8 cellular contexts compared by ENCODE assay signal in the genomic region with DNA sequence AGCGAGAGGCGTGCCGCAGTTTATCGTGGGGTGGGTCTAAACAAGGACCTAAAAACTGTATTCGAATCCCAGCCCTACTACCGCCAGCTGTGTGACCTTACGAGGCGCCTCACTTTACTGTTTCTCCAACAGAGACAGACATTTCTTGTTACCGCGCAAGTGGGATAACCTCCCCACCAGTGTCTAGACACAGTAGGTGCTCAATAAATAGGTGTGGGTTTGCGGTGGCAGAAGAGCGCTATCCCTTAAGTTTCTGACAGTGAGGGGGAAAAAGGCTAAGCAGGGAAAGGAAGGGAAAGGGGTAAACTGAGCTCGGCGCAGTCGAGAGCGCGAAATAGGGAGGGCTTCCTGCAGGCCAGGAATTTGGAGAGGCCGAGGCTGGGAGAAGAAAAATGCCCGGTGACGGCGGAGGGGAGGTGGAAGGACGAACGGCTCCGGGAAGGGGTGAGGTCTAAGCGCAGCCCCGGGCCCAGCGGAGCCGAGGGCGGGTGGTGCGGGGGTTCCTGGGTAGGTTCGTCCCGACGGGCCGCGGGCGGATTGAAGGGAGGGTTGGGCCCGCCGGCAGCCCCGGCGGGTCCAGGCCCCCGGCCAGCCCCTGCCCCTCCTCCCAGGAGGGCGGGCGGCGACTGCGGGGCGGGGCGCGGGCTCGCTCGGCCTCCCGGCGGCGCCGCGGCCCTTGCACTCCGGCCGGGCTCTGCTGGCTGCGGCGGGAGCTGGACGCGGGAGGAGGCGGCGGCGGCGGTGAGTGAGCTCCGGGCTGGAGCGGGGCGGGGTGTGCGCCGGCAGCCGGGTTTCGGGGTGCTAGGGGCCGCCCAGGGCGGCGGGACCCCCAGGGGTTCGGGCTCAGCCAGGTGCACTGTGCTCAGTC. TPM values are rescaled to one million over a fixed set of nuclear protein-coding genes. Genes with fewer than 3 reads are reported as not detected.
DNase-seq lines count a peak whose midpoint lies in the region; ATAC-seq, FAIRE-seq and TF ChIP-seq lines count a peak whose summit lies in the region.

A gene with protein sequence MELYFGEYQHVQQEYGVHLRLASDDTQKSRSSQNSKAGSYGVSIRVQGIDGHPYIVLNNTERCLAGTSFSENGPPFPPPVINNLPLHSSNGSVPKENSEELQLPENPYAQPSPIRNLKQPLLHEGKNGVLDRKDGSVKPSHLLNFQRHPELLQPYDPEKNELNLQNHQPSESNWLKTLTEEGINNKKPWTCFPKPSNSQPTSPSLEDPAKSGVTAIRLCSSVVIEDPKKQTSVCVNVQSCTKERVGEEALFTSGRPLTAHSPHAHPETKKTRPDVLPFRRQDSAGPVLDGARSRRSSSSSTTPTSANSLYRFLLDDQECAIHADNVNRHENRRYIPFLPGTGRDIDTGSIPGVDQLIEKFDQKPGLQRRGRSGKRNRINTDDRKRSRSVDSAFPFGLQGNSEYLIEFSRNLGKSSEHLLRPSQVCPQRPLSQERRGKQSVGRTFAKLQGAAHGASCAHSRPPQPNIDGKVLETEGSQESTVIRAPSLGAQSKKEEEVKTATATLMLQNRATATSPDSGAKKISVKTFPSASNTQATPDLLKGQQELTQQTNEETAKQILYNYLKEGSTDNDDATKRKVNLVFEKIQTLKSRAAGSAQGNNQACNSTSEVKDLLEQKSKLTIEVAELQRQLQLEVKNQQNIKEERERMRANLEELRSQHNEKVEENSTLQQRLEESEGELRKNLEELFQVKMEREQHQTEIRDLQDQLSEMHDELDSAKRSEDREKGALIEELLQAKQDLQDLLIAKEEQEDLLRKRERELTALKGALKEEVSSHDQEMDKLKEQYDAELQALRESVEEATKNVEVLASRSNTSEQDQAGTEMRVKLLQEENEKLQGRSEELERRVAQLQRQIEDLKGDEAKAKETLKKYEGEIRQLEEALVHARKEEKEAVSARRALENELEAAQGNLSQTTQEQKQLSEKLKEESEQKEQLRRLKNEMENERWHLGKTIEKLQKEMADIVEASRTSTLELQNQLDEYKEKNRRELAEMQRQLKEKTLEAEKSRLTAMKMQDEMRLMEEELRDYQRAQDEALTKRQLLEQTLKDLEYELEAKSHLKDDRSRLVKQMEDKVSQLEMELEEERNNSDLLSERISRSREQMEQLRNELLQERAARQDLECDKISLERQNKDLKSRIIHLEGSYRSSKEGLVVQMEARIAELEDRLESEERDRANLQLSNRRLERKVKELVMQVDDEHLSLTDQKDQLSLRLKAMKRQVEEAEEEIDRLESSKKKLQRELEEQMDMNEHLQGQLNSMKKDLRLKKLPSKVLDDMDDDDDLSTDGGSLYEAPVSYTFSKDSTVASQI (plus strand): TSS at position 679 of the 868 bp plus-strand sequence. CDS start 61,495 bp downstream, outside the sequence.

- peak within 1 kb of the TSS in 2 of 3 donors; percentile 38 to 60 for H3K9ac ChIP-seq in skeletal muscle tissue (ENCODE audit: low read depth in 1 of 3, low read length in 3 of 3)

- no peaks in the 10 kb centered on the region for H3K36me3 ChIP-seq in HAP-1 (replicated peaks)
- H3K36me3 ChIP-seq in skeletal muscle tissue (ENCODE audit: control insufficient read depth in 3 of 3, insufficient read depth in 3 of 3, low read length in 3 of 3): no peaks in the 10 kb centered on the region

- TF ChIP-seq CTCF in A549 (IDR thresholded peaks at IDR 0.05): no peak
- no peak for TF ChIP-seq CTCF in brain (conservative IDR thresholded peaks at IDR 0.05)

- H3K4me3 ChIP-seq in A549 (peak within 1 kb of the TSS; percentile 91), HAP-1 (peak within 1 kb of the TSS; percentile 46), skeletal muscle tissue (ENCODE audit: low read length in 3 of 3) (peak within 1 kb of the TSS; percentile 55 to 62 (median 60))

- peak in 1 of 2 experiments; percentile 62 for DNase-seq in A549 (ENCODE audit: low read depth in 1 of 2, low spot score in 1 of 2)
- peak in 1 of 2 experiments; percentile 70 for DNase-seq in HAP-1 (ENCODE audit: low spot score in 2 of 2)
- DNase-seq in iPS-NIHi11 (ENCODE audit: low spot score): peak; percentile 92
- no peak for DNase-seq in kidney glomerular epithelial cell (lab: John Stamatoyannopoulos, UW)
- no peak for DNase-seq in COR-L47 (lab: John Stamatoyannopoulos, UW)

- no peak for FAIRE-seq in A549 (lab: Jason Lieb, UNC)

- H3K27ac ChIP-seq in A549 (peak within 1 kb of the TSS; percentile 66 to 85), skeletal muscle tissue (ENCODE audit: low read depth, low read length) (no peak within 1 kb of the TSS)

- CTCF ChIA-PET in A549 (lab: Yijun Ruan, JAX): interaction anchor here (0.7 to 4.3 kb wide), 18 partner anchors 11 to 694 kb away, joined by 3 to 50 read pairs (median 4); no protein-coding TSS in a partner anchor

- H3K4me3 Mint-ChIP-seq in brain: peak within 1 kb of the TSS; percentile 80 to 91 (median 88)

- H3K9me3 ChIP-seq in A549 (no peaks in the 10 kb centered on the region), HAP-1 (no peaks in the 10 kb centered on the region), skeletal muscle tissue (ENCODE audit: control insufficient read depth in 3 of 3, low read length in 3 of 3) (no peaks in the 10 kb centered on the region)

- H3K4me1 Mint-ChIP-seq in brain: peaks cover 21% of the 10 kb centered on the region

- H3K36me3 Mint-ChIP-seq in brain: no peaks in the 10 kb centered on the region

- POLR2A ChIA-PET in A549 (lab: Yijun Ruan, JAX): interaction anchor here (0.6 to 1.0 kb wide), 2 partner anchors 12 to 24 kb away, joined by 3 read pairs; no protein-coding TSS in a partner anchor

- ATAC-seq in A549 (peak; percentile 80 to 81), GM19035 (IDR thresholded peaks at IDR 0.05; ENCODE audit: unreplicated experiment) (no peak)

- peak within 1 kb of the TSS; percentile 100 for H3K4me2 ChIP-seq in A549

- TF ChIP-seq EP300 in A549 (IDR thresholded peaks at IDR 0.05): no peak

- H3K27ac Mint-ChIP-seq in brain: peak within 1 kb of the TSS in 3 of 5 experiments; percentile 62 to 93 (median 80)

- TF ChIP-seq RAD21 in A549 (conservative IDR thresholded peaks at IDR 0.05 in 1 of 2, IDR thresholded peaks at IDR 0.05 in 1 of 2): no peak; a peak in 1 of 5 replicates

- peaks cover 0 to 7% (median 3%) of the 10 kb centered on the region in 5 experiments for H3K9me3 Mint-ChIP-seq in brain

- peak; percentile 12; the same call in 1 of the 2 replicates for TF ChIP-seq POLR2A in A549 (IDR thresholded peaks at IDR 0.05; ENCODE audit: low read length)

- in situ Hi-C loops in HAP-1 (cut with MboI; ENCODE audit: low sequenced_read_pairs): no loop called here

- H3K4me1 ChIP-seq in A549: peaks cover 9% of the 10 kb centered on the region; the same call in 2 of the 3 replicates
- peaks cover 15% of the 10 kb centered on the region for H3K4me1 ChIP-seq in HAP-1
- peaks cover 5 to 7% (median 6%) of the 10 kb centered on the region in 3 donors for H3K4me1 ChIP-seq in skeletal muscle tissue (ENCODE audit: control insufficient read depth in 3 of 3, insufficient read depth in 3 of 3, low read length in 3 of 3)

- H3K27me3 Mint-ChIP-seq in brain: peaks cover 67% of the 10 kb centered on the region

- H3K27me3 ChIP-seq in HAP-1 (ENCODE audit: low read depth) (no peaks in the 10 kb centered on the region), skeletal muscle tissue (ENCODE audit: control insufficient read depth in 3 of 3, insufficient read depth in 3 of 3, low read length in 3 of 3) (peaks cover 11 to 29% (median 25%) of the 10 kb centered on the region in 3 donors)

- 48% methylated on average over 35 of the region's 76 CpGs for WGBS in A549 (ENCODE audit: missing lambda C conversion rate)

TF ChIP-seq in A549, 52 proteins besides CTCF, POLR2A, EP300 and RAD21:
- no peak for TF ChIP-seq ZSCAN20 (CRISPR knock-in tag; IDR thresholded peaks at IDR 0.05)
- TF ChIP-seq ZNF302 (CRISPR knock-in tag; IDR thresholded peaks at IDR 0.05): no peak
- TF ChIP-seq RARB (CRISPR knock-in tag; IDR thresholded peaks at IDR 0.05): no peak
- no peak for TF ChIP-seq HOXB13 (CRISPR knock-in tag; IDR thresholded peaks at IDR 0.05; ENCODE audit: low read depth)
- no peak for TF ChIP-seq CBX2 (IDR thresholded peaks at IDR 0.05; ENCODE audit: borderline replicate concordance, low read depth)
- peak; percentile 46; the same call in 1 of the 2 replicates for TF ChIP-seq PHF8 (IDR thresholded peaks at IDR 0.05; ENCODE audit: borderline replicate concordance, low read depth)
TF ChIP-seq in A549: peak in this region for 1.

RNA-seq across cellular contexts. Expression of the gene that starts here (rescaled TPM):
- polyA plus RNA-seq in A549 (2011; rRNA removed) (1.8 and 2.3 TPM in 2 replicates), A549 (2017; fragmentation: RNase III; extraction: RNeasy Plus Mini Kit Qiagen cat#74134 plus additional on column Dnase treatment) (1.4 to 1.8 TPM (median 1.6 TPM) in 3 replicates), brain (ENCODE audit: insufficient read depth, low read depth, low replicate concordance) (9.1 TPM)
- 0.79 and 0.83 TPM in 2 replicates for polyA plus RNA-seq in A549 (2012; cell fraction: cytosol; rRNA removed)
- polyA plus RNA-seq in A549 (2012; cell fraction: nucleus; rRNA removed): 1.2 and 1.6 TPM in 2 replicates
- 2.6 and 3.1 TPM in 2 replicates for polyA minus RNA-seq in A549 (2011; rRNA and poly(A)+ RNA removed)
- total RNA-seq in skeletal muscle tissue: 11.5 TPM
